Comparison of ENCODE assay signal across 16 cellular contexts in genomic region chr6:101083533-101084172, GRCh38.
A peak's percentile ranks its signal among the peaks of the same experiment; 100 is the strongest.
DNase-seq lines count a peak whose midpoint lies in the region; ATAC-seq, FAIRE-seq and TF ChIP-seq lines count a peak whose summit lies in the region.
"Had no signal": no experiment of that assay in that cellular context is flagged by ENCODE, and none has a peak within 500 bp of the region (broad histone marks: within the 10 kb centered on the region; RNA-seq: fewer than 3 reads in every experiment).

No MANE protein-coding gene starts in this region.

- H4K20me1 ChIP-seq in astrocyte (ENCODE audit: insufficient read depth, low read length) (no peaks in the 10 kb centered on the region), keratinocyte (ENCODE audit: control insufficient read depth, extremely low read depth, insufficient read depth, low read length) (no peaks in the 10 kb centered on the region)

- no peak overlapping the region for H2AFZ ChIP-seq in astrocyte (ENCODE audit: low read depth, low read length)
- H2AFZ ChIP-seq in keratinocyte (ENCODE audit: control insufficient read depth, low read length): peak overlapping the region; percentile 53

- DNase-seq in AG08395 (ENCODE audit: low spot score) (peak; percentile 35), HTR-8/SVneo (ENCODE audit: insufficient read length, low spot score) (peak; percentile 8), astrocyte (ENCODE audit: low read depth) (peak; percentile 71), keratinocyte (ENCODE audit: low read depth, low spot score) (no peak), left cardiac atrium (no peak), posterior cingulate gyrus (no peak)
- no peak for DNase-seq in CD8-positive, alpha-beta T cell
- DNase-seq: activated CD4-positive, alpha-beta T cell treated with anti-CD3 and anti-CD28 coated beads, Interleukin-2, amount 50 U/mL, for 1 hour; activated naive CD8-positive, alpha-beta T cell treated with anti-CD3 and anti-CD28 coated beads, Interleukin-2, amount 10 ng/mL, durations not matched to agents 7 days and 5 days; NCI-H1930; SHP77 treated with DMSO at 0.1 percent for 48 hours; upper lobe of left lung had no signal

- no peaks in the 10 kb centered on the region for H3K79me2 ChIP-seq in astrocyte (ENCODE audit: insufficient read depth, low read length)
- H3K79me2 ChIP-seq in keratinocyte (ENCODE audit: control insufficient read depth, insufficient read depth, low read length): no peaks in the 10 kb centered on the region

- peak overlapping the region; percentile 95 for H3K27ac Mint-ChIP-seq in astrocyte (ENCODE audit: unreplicated experiment)
- no peak overlapping the region for H3K27ac Mint-ChIP-seq in CD8-positive, alpha-beta T cell
- H3K27ac Mint-ChIP-seq: activated naive CD8-positive, alpha-beta T cell treated with anti-CD3 and anti-CD28 coated beads, Interleukin-2, amount 10 ng/mL, durations not matched to agents 7 days and 5 days had no signal

- H3K27ac ChIP-seq in astrocyte (ENCODE audit: low read depth, low read length) (peak overlapping the region; percentile 15), keratinocyte (ENCODE audit: control insufficient read depth, insufficient read depth, low read length) (peak overlapping the region; percentile 31)
- H3K27ac ChIP-seq in CD8-positive, alpha-beta T cell (ENCODE audit: low read depth, low read length): no peak overlapping the region
- H3K27ac ChIP-seq: C4-2B, HL-60, upper lobe of left lung had no signal

- TF ChIP-seq CTCF in astrocyte (IDR thresholded peaks at IDR 0.05; ENCODE audit: insufficient read depth, low read depth, low read length) (no peak), keratinocyte (optimal IDR thresholded peaks at IDR 0.05 in 1 of 3, IDR thresholded peaks at IDR 0.05 in 1 of 3, conservative IDR thresholded peaks at IDR 0.05 in 1 of 3; ENCODE audit: extremely low read depth in 1 of 3, insufficient read depth in 2 of 3, low read length in 3 of 3) (no peak)
- no peak for TF ChIP-seq CTCF in CD8-positive, alpha-beta T cell (IDR thresholded peaks at IDR 0.05)

- POLR2A ChIA-PET in CD8-positive, alpha-beta T cell (lab: Charles Lee): no interaction called here

- H3K9me3 Mint-ChIP-seq in astrocyte (ENCODE audit: unreplicated experiment): no peaks in the 10 kb centered on the region
- H3K9me3 Mint-ChIP-seq in CD8-positive, alpha-beta T cell: no peaks in the 10 kb centered on the region
- H3K9me3 Mint-ChIP-seq: activated naive CD8-positive, alpha-beta T cell treated with anti-CD3 and anti-CD28 coated beads, Interleukin-2, amount 10 ng/mL, durations not matched to agents 7 days and 5 days had no signal

- no peaks in the 10 kb centered on the region for H3K27me3 Mint-ChIP-seq in astrocyte (ENCODE audit: low read depth, unreplicated experiment)
- H3K27me3 Mint-ChIP-seq in CD8-positive, alpha-beta T cell (ENCODE audit: low read depth): peaks cover 2% of the 10 kb centered on the region

- no peak for ATAC-seq in CD8-positive, alpha-beta T cell
- no peak for ATAC-seq in HG03460 (IDR thresholded peaks at IDR 0.05; ENCODE audit: unreplicated experiment)
- ATAC-seq in left cardiac atrium: no peak
- ATAC-seq: left lobe of liver had no signal

- H3K9ac ChIP-seq in astrocyte (ENCODE audit: low read length): peak overlapping the region; percentile 6
- no peak overlapping the region for H3K9ac ChIP-seq in keratinocyte (ENCODE audit: control insufficient read depth, extremely low read depth, insufficient read depth, low read length)

- FAIRE-seq in HTR-8/SVneo (lab: Jason Lieb, UNC) (no peak), astrocyte (lab: Jason Lieb, UNC) (no peak), keratinocyte (lab: Jason Lieb, UNC) (no peak)

- H3K27me3 ChIP-seq in astrocyte (ENCODE audit: insufficient read depth, low read length) (no peaks in the 10 kb centered on the region), keratinocyte (ENCODE audit: control insufficient read depth, extremely low read depth, insufficient read depth, low read length) (no peaks in the 10 kb centered on the region)
- no peaks in the 10 kb centered on the region for H3K27me3 ChIP-seq in CD8-positive, alpha-beta T cell (ENCODE audit: insufficient read depth, low read length)
- H3K27me3 ChIP-seq: upper lobe of left lung had no signal

- H3K36me3 ChIP-seq in astrocyte (ENCODE audit: insufficient read depth, low read length): no peaks in the 10 kb centered on the region
- no peaks in the 10 kb centered on the region for H3K36me3 ChIP-seq in keratinocyte (ENCODE audit: control insufficient read depth in 2 of 2, extremely low read depth in 1 of 2, insufficient read depth in 2 of 2, low read length in 2 of 2)
- no peaks in the 10 kb centered on the region for H3K36me3 ChIP-seq in CD8-positive, alpha-beta T cell (ENCODE audit: insufficient read depth, low read length)
- H3K36me3 ChIP-seq: upper lobe of left lung had no signal

- no peaks in the 10 kb centered on the region for H3K9me1 ChIP-seq in keratinocyte (ENCODE audit: control insufficient read depth, extremely low read depth, insufficient read depth, low read length)

- H3K36me3 Mint-ChIP-seq in astrocyte (ENCODE audit: low read depth, unreplicated experiment): no peaks in the 10 kb centered on the region
- H3K36me3 Mint-ChIP-seq in CD8-positive, alpha-beta T cell: no peaks in the 10 kb centered on the region
- H3K36me3 Mint-ChIP-seq: activated naive CD8-positive, alpha-beta T cell treated with anti-CD3 and anti-CD28 coated beads, Interleukin-2, amount 10 ng/mL, durations not matched to agents 7 days and 5 days had no signal

- H3K4me3 ChIP-seq in astrocyte (ENCODE audit: insufficient read depth, low read depth, low read length) (no peak overlapping the region), keratinocyte (ENCODE audit: control insufficient read depth in 2 of 3, extremely low read depth in 1 of 3, insufficient read depth in 2 of 3, low read depth in 1 of 3, low read length in 3 of 3) (no peak overlapping the region)
- no peak overlapping the region for H3K4me3 ChIP-seq in CD8-positive, alpha-beta T cell (ENCODE audit: low read depth, low read length)
- H3K4me3 ChIP-seq: upper lobe of left lung had no signal

- dilution Hi-C loops in keratinocyte (cut with MboI; ENCODE audit: extremely low pct_ligation_motif_present, low sequenced_read_pairs): no loop called here

- no peaks in the 10 kb centered on the region for H3K9me3 ChIP-seq in astrocyte (ENCODE audit: insufficient read depth, low read depth, low read length)
- H3K9me3 ChIP-seq in keratinocyte (ENCODE audit: control insufficient read depth, low read depth, low read length): no peaks in the 10 kb centered on the region
- no peaks in the 10 kb centered on the region for H3K9me3 ChIP-seq in CD8-positive, alpha-beta T cell (ENCODE audit: low read length)
- H3K9me3 ChIP-seq: upper lobe of left lung had no signal

- H3K4me3 Mint-ChIP-seq in astrocyte (ENCODE audit: unreplicated experiment): no peak overlapping the region
- no peak overlapping the region for H3K4me3 Mint-ChIP-seq in CD8-positive, alpha-beta T cell
- H3K4me3 Mint-ChIP-seq: activated naive CD8-positive, alpha-beta T cell treated with anti-CD3 and anti-CD28 coated beads, Interleukin-2, amount 10 ng/mL, durations not matched to agents 7 days and 5 days had no signal

- peaks cover 26% of the 10 kb centered on the region for H3K4me1 Mint-ChIP-seq in astrocyte (ENCODE audit: low read depth, unreplicated experiment)
- no peaks in the 10 kb centered on the region for H3K4me1 Mint-ChIP-seq in CD8-positive, alpha-beta T cell (ENCODE audit: low read depth)
- H3K4me1 Mint-ChIP-seq: activated naive CD8-positive, alpha-beta T cell treated with anti-CD3 and anti-CD28 coated beads, Interleukin-2, amount 10 ng/mL, durations not matched to agents 7 days and 5 days had no signal

- H3K4me1 ChIP-seq in astrocyte (ENCODE audit: insufficient read depth, low read length): peaks cover 3% of the 10 kb centered on the region
- H3K4me1 ChIP-seq in keratinocyte (ENCODE audit: control insufficient read depth, extremely low read depth, insufficient read depth, low read length): peaks cover 6% of the 10 kb centered on the region
- H3K4me1 ChIP-seq in CD8-positive, alpha-beta T cell (ENCODE audit: insufficient read depth, low read length): no peaks in the 10 kb centered on the region
- H3K4me1 ChIP-seq: upper lobe of left lung had no signal

- H3K4me2 ChIP-seq in astrocyte (ENCODE audit: low read length) (peak overlapping the region; percentile 23), keratinocyte (ENCODE audit: control insufficient read depth, extremely low read depth, insufficient read depth, low read depth, low read length) (peak overlapping the region; percentile 27)

- intact Hi-C loops in CD8-positive, alpha-beta T cell (cut with DNase I, micrococcal nuclease): no loop called here
- intact Hi-C loops in left cardiac atrium (cut with DNase I) (no loop called here), posterior cingulate gyrus (cut with DNase I) (no loop called here)

- CTCF ChIA-PET in CD8-positive, alpha-beta T cell (lab: Charles Lee): no interaction called here

Comparison
In these comparisons a context has a peak if more than half of its experiments do, and no peak if none do; other contexts are left out.
1. DNase-seq: peak in AG08395 (single experiment), HTR-8/SVneo (single experiment) and astrocyte (single experiment); none in keratinocyte (single experiment), CD8-positive, alpha-beta T cell (0 of 7), left cardiac atrium (single experiment) and posterior cingulate gyrus (0 of 10).